ENCODE assay signal across 22 cellular contexts in genomic region chr22:36798671-36799066, GRCh38. TPM values are rescaled to one million over a fixed set of nuclear protein-coding genes. Genes with fewer than 3 reads are reported as not detected.
DNase-seq lines count a peak whose midpoint lies in the region; ATAC-seq and TF ChIP-seq lines count a peak whose summit lies in the region.
"Had no signal": no experiment of that assay in that cellular context is flagged by ENCODE, and none has a peak within 500 bp of the region (broad histone marks: within the 10 kb centered on the region; RNA-seq: fewer than 3 reads in every experiment).

No MANE protein-coding gene starts in this region.

- ATAC-seq in memory B cell (ENCODE audit: low read depth) (no peak), GM19463 (IDR thresholded peaks at IDR 0.05; ENCODE audit: unreplicated experiment) (no peak)

- H3K14ac ChIP-seq in H9 (ENCODE audit: insufficient read depth, low read length) = peak overlapping the region; percentile 78; the same call in 1 of the 2 replicates
- H3K14ac ChIP-seq in neuronal stem cell (ENCODE audit: low read length) = peak overlapping the region; percentile 58

- H3K27ac Mint-ChIP-seq in H9 = 0 out of 7 replicates have a peak overlapping the region, but pooled peaks of 1 of the 3 experiments have one; percentile 31
- no peak overlapping the region for H3K27ac Mint-ChIP-seq in memory B cell
- H3K27ac Mint-ChIP-seq: CD4-positive, alpha-beta T cell; CD8-positive, alpha-beta memory T cell had no signal

- no peak overlapping the region for H2BK120ac ChIP-seq in H9 (ENCODE audit: low read depth, low read length, poor library complexity, severe bottlenecking)
- H2BK120ac ChIP-seq in neuronal stem cell (ENCODE audit: low read depth, low read length) = no peak overlapping the region

- no CpG with 5 or more reads among the region's 11 CpGs for WGBS in H9 (ENCODE audit: extremely low coverage, insufficient read length, low lambda C conversion rate)
- WGBS in neuronal stem cell (ENCODE audit: extremely low coverage in 2 of 2, insufficient read length in 2 of 2, insufficient replicate concordance in 1 of 2), 2 donors = no CpG with 5 or more reads among the region's 11 CpGs
- 63 to 74% methylated on average over 9 to 11 of the region's 11 CpGs for WGBS in lower leg skin, 2 donors

- H2BK5ac ChIP-seq in H9 (ENCODE audit: insufficient read length, low read length) (no peak overlapping the region), neuronal stem cell (ENCODE audit: low read length) (peak overlapping the region; percentile 10)

- H3K9ac ChIP-seq in BLaER1 = no peak overlapping the region
- no peak overlapping the region for H3K9ac ChIP-seq in H9 (ENCODE audit: extremely low read depth, insufficient read length, low read length)
- no peak overlapping the region for H3K9ac ChIP-seq in neuronal stem cell (ENCODE audit: low read depth, low read length, poor library complexity)
- H3K9ac ChIP-seq: GM23248 had no signal

- H3K23ac ChIP-seq in H9 (ENCODE audit: insufficient read length, low read depth, low read length) = no peak overlapping the region
- H3K23ac ChIP-seq in neuronal stem cell (ENCODE audit: low read depth, low read length, poor library complexity) = no peak overlapping the region

- H3K27ac ChIP-seq in BLaER1 = peak overlapping the region; percentile 40; the same call in 1 of the 2 replicates
- H3K27ac ChIP-seq in H9 (ENCODE audit: insufficient read length, low read depth, low read length) = no peak overlapping the region
- H3K27ac ChIP-seq in neuronal stem cell (replicated peaks; ENCODE audit: low read length) = no peak overlapping the region
- H3K27ac ChIP-seq: GM23248 had no signal

- no peaks in the 10 kb centered on the region for H3K23me2 ChIP-seq in H9 (ENCODE audit: insufficient read length, low read depth, low read length, poor library complexity, severe bottlenecking)

- no peak overlapping the region for H3K4me3 ChIP-seq in BLaER1
- H3K4me3 ChIP-seq in neuronal stem cell (ENCODE audit: low read length in 2 of 2) = peak overlapping the region in 1 of 2 donors; percentile 38
- no peak overlapping the region for H3K4me3 ChIP-seq in H7 (ENCODE audit: insufficient read depth, low read depth, low read length)
- no peak overlapping the region for H3K4me3 ChIP-seq in lower leg skin (ENCODE audit: low read depth, poor library complexity, severe bottlenecking)
- H3K4me3 ChIP-seq: GM12878, GM23248 had no signal

- H2BK12ac ChIP-seq in H9 (ENCODE audit: insufficient read length, low read depth, low read length) = peak overlapping the region; percentile 14
- no peak overlapping the region for H2BK12ac ChIP-seq in neuronal stem cell (ENCODE audit: low read length)

- H3K9me3 Mint-ChIP-seq in H9 (peaks cover 0 to 3% of the 10 kb centered on the region in 2 experiments; a peak in 2 of 5 replicates), memory B cell (no peaks in the 10 kb centered on the region)
- H3K9me3 Mint-ChIP-seq: CD14-positive monocyte; CD4-positive, alpha-beta T cell; CD8-positive, alpha-beta memory T cell had no signal

- no peak for TF ChIP-seq CTCF in H9 (conservative IDR thresholded peaks at IDR 0.05)
- TF ChIP-seq CTCF in lower leg skin (IDR thresholded peaks at IDR 0.05) = no peak

- peaks cover 45 to 46% of the 10 kb centered on the region in 2 experiments for H3K4me1 Mint-ChIP-seq in H9
- peaks cover 10% of the 10 kb centered on the region for H3K4me1 Mint-ChIP-seq in memory B cell
- H3K4me1 Mint-ChIP-seq: CD8-positive, alpha-beta memory T cell had no signal

- H3K27me3 Mint-ChIP-seq in H9 (ENCODE audit: low read depth) (peaks cover 23% of the 10 kb centered on the region), memory B cell (peaks cover 20% of the 10 kb centered on the region)

- no peak overlapping the region for H2AFZ ChIP-seq in H9 (ENCODE audit: low read length)
- no peak overlapping the region for H2AFZ ChIP-seq in neuronal stem cell (ENCODE audit: low read length)
- H2AFZ ChIP-seq: GM23248 had no signal

- H3K56ac ChIP-seq in H9 (ENCODE audit: insufficient read length, low read depth, low read length) = no peak overlapping the region

- H2BK15ac ChIP-seq in H9 (ENCODE audit: low read depth, low read length) (no peak overlapping the region), neuronal stem cell (ENCODE audit: low read length) (no peak overlapping the region)

- no peaks in the 10 kb centered on the region for H3K79me1 ChIP-seq in H9 (ENCODE audit: insufficient read depth, low read depth, low read length, poor library complexity, severe bottlenecking)
- H3K79me1 ChIP-seq in neuronal stem cell (ENCODE audit: low read depth, low read length) = no peaks in the 10 kb centered on the region

- no peaks in the 10 kb centered on the region for H3K79me2 ChIP-seq in H9 (ENCODE audit: insufficient read depth, low read length)

- H3K27me3 ChIP-seq in BLaER1 (no peaks in the 10 kb centered on the region), H9 (ENCODE audit: insufficient read depth, low read length) (no peaks in the 10 kb centered on the region), neuronal stem cell (ENCODE audit: control insufficient read depth in 3 of 3, insufficient read depth in 3 of 3, low read depth in 1 of 3, low read length in 3 of 3) (peaks cover 0 to 8% (median 0%) of the 10 kb centered on the region in 3 experiments), H7 (ENCODE audit: control insufficient read depth, insufficient read depth, low read length) (no peaks in the 10 kb centered on the region)

- H4K91ac ChIP-seq in H9 (ENCODE audit: insufficient read length, low read depth, low read length) = no peak overlapping the region
- H4K91ac ChIP-seq in neuronal stem cell (ENCODE audit: low read depth, low read length, poor library complexity) = no peak overlapping the region

- intact Hi-C loops in lower leg skin (cut with DNase I; ENCODE audit: low total_unique reads) = no loop called here

- H3K36me3 Mint-ChIP-seq in H9 (ENCODE audit: insufficient read depth in 1 of 3, low read depth in 3 of 3) (no peaks in the 10 kb centered on the region), memory B cell (no peaks in the 10 kb centered on the region)
- H3K36me3 Mint-ChIP-seq: CD14-positive monocyte; CD8-positive, alpha-beta memory T cell had no signal

- TF ChIP-seq POLR2A in lower leg skin (IDR thresholded peaks at IDR 0.05) = no peak

- H3K9me3 ChIP-seq in BLaER1 (no peaks in the 10 kb centered on the region), H9 (ENCODE audit: control insufficient read depth, low read depth, low read length) (no peaks in the 10 kb centered on the region), neuronal stem cell (replicated peaks in 1 of 2; ENCODE audit: control insufficient read depth in 2 of 2, insufficient read depth in 1 of 2, low read depth in 1 of 2, low read length in 2 of 2) (no peaks in the 10 kb centered on the region)

- H3T11ph ChIP-seq in H9 (ENCODE audit: low read length) = no peak overlapping the region

- no peak overlapping the region for H3K4ac ChIP-seq in H9 (ENCODE audit: low read depth, low read length)
- H3K4ac ChIP-seq in neuronal stem cell (ENCODE audit: low read length) = no peak overlapping the region

- H4K20me1 ChIP-seq in BLaER1 (no peaks in the 10 kb centered on the region), H9 (ENCODE audit: control insufficient read depth, insufficient read depth, insufficient read length) (no peaks in the 10 kb centered on the region)

- H4K8ac ChIP-seq in H9 (replicated peaks; ENCODE audit: insufficient read length, low read depth, low read length) (no peak overlapping the region), neuronal stem cell (ENCODE audit: low read depth, low read length) (no peak overlapping the region)

- no peaks in the 10 kb centered on the region for H3K36me3 ChIP-seq in BLaER1
- no peaks in the 10 kb centered on the region for H3K36me3 ChIP-seq in neuronal stem cell (replicated peaks in 1 of 2; ENCODE audit: control insufficient read depth in 2 of 2, insufficient read depth in 2 of 2, low read length in 2 of 2)
- no peaks in the 10 kb centered on the region for H3K36me3 ChIP-seq in H7 (replicated peaks; ENCODE audit: control insufficient read depth, insufficient read depth, low read length)

- DNase-seq in H9 (no peak), memory B cell (ENCODE audit: low spot score in 2 of 2) (no peak), neuronal stem cell (ENCODE audit: low spot score) (no peak), H7 (no peak), lower leg skin (ENCODE audit: low spot score in 2 of 2) (no peak), NCI-H2107 (lab: John Stamatoyannopoulos, UW) (no peak)
- DNase-seq: 8988T; CD4-positive, alpha-beta T cell; CD8-positive, alpha-beta memory T cell; DMS 273 treated with DMSO at 0.1 percent for 48 hours; DMS79; EL; GDM1; GM23248; HCEC 1CT had no signal

- H3K4me3 Mint-ChIP-seq in H9 (no peak overlapping the region), memory B cell (peak overlapping the region; percentile 24)
- H3K4me3 Mint-ChIP-seq: CD14-positive monocyte; CD4-positive, alpha-beta T cell; CD8-positive, alpha-beta memory T cell had no signal

- H2BK20ac ChIP-seq in H9 (ENCODE audit: low read depth, low read length, poor library complexity, severe bottlenecking) = no peak overlapping the region

- H2AK5ac ChIP-seq in H9 (ENCODE audit: insufficient read length, low read length) (no peak overlapping the region), neuronal stem cell (ENCODE audit: low read depth, low read length) (no peak overlapping the region)

- no peak overlapping the region for H3K18ac ChIP-seq in H9 (ENCODE audit: insufficient read length, low read depth, low read length)
- peak overlapping the region; percentile 86 for H3K18ac ChIP-seq in neuronal stem cell (ENCODE audit: low read length)

- no peak overlapping the region for H4K5ac ChIP-seq in H9 (ENCODE audit: insufficient read length, low read depth, low read length)

- peak overlapping the region; percentile 85 for H3K4me2 ChIP-seq in BLaER1
- no peak overlapping the region for H3K4me2 ChIP-seq in H9 (ENCODE audit: insufficient read depth, insufficient read length, low read length)
- H3K4me2 ChIP-seq in neuronal stem cell (ENCODE audit: insufficient read depth, low read length, poor library complexity, severe bottlenecking) = no peak overlapping the region

- peaks cover 32% of the 10 kb centered on the region for H3K4me1 ChIP-seq in BLaER1
- peaks cover 15% of the 10 kb centered on the region; the same call in 1 of the 2 replicates for H3K4me1 ChIP-seq in H9 (ENCODE audit: insufficient read depth, low read length)
- H3K4me1 ChIP-seq in neuronal stem cell (ENCODE audit: control insufficient read depth in 2 of 2, insufficient read depth in 1 of 2, low read depth in 1 of 2, low read length in 2 of 2) = peaks cover 24 to 45% of the 10 kb centered on the region in 2 donors

RNA-seq across cellular contexts. Expression of gene PVALB, which starts 18.2 kb away (rescaled TPM):
- 2.7 and 3.0 TPM in 2 replicates for total RNA-seq in H9 (2021)
- 7.0 TPM for polyA plus RNA-seq in neuronal stem cell (2013, experiment 1 of 2)
- 5.6 TPM for polyA plus RNA-seq in neuronal stem cell (2013, experiment 2 of 2)
- total RNA-seq in H7 (2014; rRNA removed; shearing (Covaris generic)) = 3.8 and 6.8 TPM in 2 replicates
- total RNA-seq in lower leg skin = not detected
- total RNA-seq: A673; CD4-positive, alpha-beta T cell; CD8-positive, alpha-beta memory T cell; GM12878; GM23248; H4 had no signal
- polyA plus RNA-seq: BJ; CD8-positive, alpha-beta memory T cell; GM12878; GM23248 had no signal

RNA-seq across cellular contexts. Expression of gene IFT27, which starts 22.8 kb away (rescaled TPM):
- total RNA-seq in H9 (2021) = 40.7 and 43.4 TPM in 2 replicates
- 57.3 TPM for polyA plus RNA-seq in neuronal stem cell (2013, experiment 1 of 2)
- 56.3 TPM for polyA plus RNA-seq in neuronal stem cell (2013, experiment 2 of 2)
- 20.2 and 30.1 TPM in 2 replicates for total RNA-seq in H7 (2014; rRNA removed; shearing (Covaris generic))
- total RNA-seq in lower leg skin = 1 to 10 TPM; 4.3 to 9.3 (median 8.7) TPM
